Comparison of ENCODE assay signal across 9 cellular contexts in genomic region chr11:1694064-1694845, GRCh38. TPM values are rescaled to one million over a fixed set of nuclear protein-coding genes. Genes with fewer than 3 reads are reported as not detected.
DNase-seq lines count a peak whose midpoint lies in the region; ATAC-seq and TF ChIP-seq lines count a peak whose summit lies in the region.
"Had no signal": no experiment of that assay in that cellular context is flagged by ENCODE, and none has a peak within 500 bp of the region (broad histone marks: within the 10 kb centered on the region; RNA-seq: fewer than 3 reads in every experiment).

No MANE protein-coding gene starts in this region.

- intact Hi-C loops in lower leg skin (cut with DNase I; ENCODE audit: low total_unique reads): loop anchor here (5.0 to 10.0 kb wide), 3 partner anchors 138 to 461 kb away; partner anchors contain the start of gene SYT8

- no peak overlapping the region for H3K27ac ChIP-seq in DOHH2 (ENCODE audit: low read depth, low read length)
- no peak overlapping the region for H3K27ac ChIP-seq in duodenal mucosa (ENCODE audit: low read depth, low read length)

- H3F3A ChIP-seq in DOHH2 (ENCODE audit: control insufficient read depth, insufficient read depth): no peaks in the 10 kb centered on the region

- TF ChIP-seq POLR2A in lower leg skin (IDR thresholded peaks at IDR 0.05): no peak

- H4K20me1 ChIP-seq in DOHH2 (ENCODE audit: control insufficient read depth, insufficient read depth, low read depth, low read length): no peaks in the 10 kb centered on the region

- no peaks in the 10 kb centered on the region for H3K79me2 ChIP-seq in DOHH2 (ENCODE audit: control insufficient read depth, low read length)

- DNase-seq in NCI-H524 treated with DMSO at 0.1 percent for 48 hours (lab: John Stamatoyannopoulos, UW) (peak; percentile 19), lower leg skin (ENCODE audit: low spot score in 2 of 2) (peak; percentile 65 to 96)
- peak; percentile 86 to 87 for DNase-seq in activated CD4-positive, alpha-beta T cell treated with anti-CD3 and anti-CD28 coated beads, Interleukin-2, amount 50 U/mL, for 48 hours
- DNase-seq in stimulated activated CD4-positive, alpha-beta T cell treated with anti-CD3 and anti-CD28 coated beads, Interleukin-2, amount 100 ng/mL, for 4 hours (ENCODE audit: low read depth): peak; percentile 69

- H3K9me2 ChIP-seq in DOHH2 (replicated peaks; ENCODE audit: control insufficient read depth, low read length): no peaks in the 10 kb centered on the region

- ATAC-seq in HG02981 (IDR thresholded peaks at IDR 0.05; ENCODE audit: unreplicated experiment) (peak; percentile 56), GM18873 (IDR thresholded peaks at IDR 0.05; ENCODE audit: low FRiP score, unreplicated experiment) (no peak)

- TF ChIP-seq CTCF in DOHH2 (IDR thresholded peaks at IDR 0.05; ENCODE audit: low read depth, low read length, poor library complexity, severe bottlenecking) (peak; percentile 87), lower leg skin (IDR thresholded peaks at IDR 0.05) (peak in 1 of 3 donors; percentile 74)

- H3K9ac ChIP-seq in duodenal mucosa (ENCODE audit: low read depth in 1 of 2, low read length in 2 of 2): peak overlapping the region; percentile 26 to 39

- H3K4me1 ChIP-seq in DOHH2 (ENCODE audit: control insufficient read depth, low read length) (peaks cover 7% of the 10 kb centered on the region), duodenal mucosa (ENCODE audit: control insufficient read depth in 1 of 2, insufficient read depth in 2 of 2, low read length in 2 of 2) (peaks cover 15 to 19% of the 10 kb centered on the region in 2 donors)

- H3K27me3 ChIP-seq in DOHH2 (ENCODE audit: control insufficient read depth, low read length) (peaks cover 2% of the 10 kb centered on the region; the same call in 1 of the 2 replicates), duodenal mucosa (ENCODE audit: control insufficient read depth in 1 of 2, insufficient read depth in 2 of 2, low read length in 2 of 2) (peaks cover 5 to 18% of the 10 kb centered on the region in 2 donors)

- H3K9me3 ChIP-seq in DOHH2 (ENCODE audit: control insufficient read depth, insufficient read depth, low read length) (no peaks in the 10 kb centered on the region), duodenal mucosa (ENCODE audit: control insufficient read depth in 1 of 2, low read length in 2 of 2) (no peaks in the 10 kb centered on the region)

- 46 to 56% methylated on average over 37 to 45 of the region's 45 CpGs for WGBS in lower leg skin, 2 donors

- H3K4me3 ChIP-seq in DOHH2 (ENCODE audit: low read length) (peak overlapping the region; percentile 37), duodenal mucosa (ENCODE audit: low read depth in 1 of 2, low read length in 2 of 2) (peak overlapping the region; percentile 50 to 73), lower leg skin (ENCODE audit: low read depth, poor library complexity, severe bottlenecking) (no peak overlapping the region)

- peak overlapping the region; percentile 47 for H3K4me2 ChIP-seq in DOHH2 (ENCODE audit: low read length)

- H3K36me3 ChIP-seq in DOHH2 (ENCODE audit: control insufficient read depth, low read length): no peaks in the 10 kb centered on the region
- H3K36me3 ChIP-seq in duodenal mucosa (ENCODE audit: control insufficient read depth in 1 of 2, insufficient read depth in 2 of 2, low read length in 2 of 2): no peaks in the 10 kb centered on the region

RNA-seq across cellular contexts. Expression of gene KRTAP5-6, which starts 2.7 kb away (rescaled TPM):
- 1 to 10 TPM in 1 of 4 donors, not detected in 3; 6.7 TPM for total RNA-seq in lower leg skin
- total RNA-seq: mononuclear cell had no signal

RNA-seq across cellular contexts. Expression of gene IFITM10, which starts 56.1 kb away (rescaled TPM):
- 10 to 100 TPM in 1 of 4 donors, 1 to 10 TPM in 3; 2.5 to 13.7 (median 6.3) TPM for total RNA-seq in lower leg skin

Comparison
In these comparisons a context has a peak if more than half of its experiments do, and no peak if none do; other contexts are left out.
1. DNase-seq: peak in every context shown above with its lines; median percentile 86 in activated CD4-positive, alpha-beta T cell treated with anti-CD3 and anti-CD28 coated beads, Interleukin-2, amount 50 U/mL, for 48 hours; 80 in lower leg skin; 69 in stimulated activated CD4-positive, alpha-beta T cell treated with anti-CD3 and anti-CD28 coated beads, Interleukin-2, amount 100 ng/mL, for 4 hours; 19 in NCI-H524 treated with DMSO at 0.1 percent for 48 hours.